Comparison of ENCODE assay signal across 1 cellular context in genomic region chr2:231228223-231228622, GRCh38.
TF ChIP-seq lines count a peak whose summit lies in the region.

No MANE protein-coding gene starts in this region.

TF ChIP-seq in A549, 52 proteins besides CTCF, POLR2A, EP300 and RAD21 (continued from another document):
- TF ChIP-seq, protein P1, sequence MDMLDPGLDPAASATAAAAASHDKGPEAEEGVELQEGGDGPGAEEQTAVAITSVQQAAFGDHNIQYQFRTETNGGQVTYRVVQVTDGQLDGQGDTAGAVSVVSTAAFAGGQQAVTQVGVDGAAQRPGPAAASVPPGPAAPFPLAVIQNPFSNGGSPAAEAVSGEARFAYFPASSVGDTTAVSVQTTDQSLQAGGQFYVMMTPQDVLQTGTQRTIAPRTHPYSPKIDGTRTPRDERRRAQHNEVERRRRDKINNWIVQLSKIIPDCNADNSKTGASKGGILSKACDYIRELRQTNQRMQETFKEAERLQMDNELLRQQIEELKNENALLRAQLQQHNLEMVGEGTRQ (IDR thresholded peaks at IDR 0.05), result no peak
- no peak for TF ChIP-seq RARB (CRISPR knock-in tag; IDR thresholded peaks at IDR 0.05)
TF ChIP-seq in A549: peak in this region for 0.
